ENCODE assay signal across 23 cellular contexts in the genomic region with DNA sequence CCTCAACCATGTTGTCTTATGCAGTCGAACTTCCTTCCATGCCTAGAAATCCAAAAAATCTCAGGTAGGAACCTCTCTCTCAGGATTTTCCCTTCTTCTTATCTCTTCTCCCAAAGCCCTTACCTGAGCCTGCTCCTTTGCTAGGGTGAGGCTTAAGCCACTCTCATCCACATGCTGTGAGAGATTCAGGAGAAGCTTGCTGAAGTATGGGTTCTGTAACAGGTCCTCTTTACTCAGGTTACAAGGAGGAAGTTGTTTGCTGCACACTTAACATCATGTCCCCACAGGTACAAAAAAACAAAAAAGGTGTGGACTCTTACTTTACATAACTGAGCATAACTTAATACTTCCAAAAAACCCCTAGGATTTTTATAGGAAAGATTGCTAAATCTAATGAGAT.
"Had no signal": no experiment of that assay in that cellular context is flagged by ENCODE, and none has a peak within 500 bp of the region (broad histone marks: within the 10 kb centered on the region; RNA-seq: fewer than 3 reads in every experiment).

No MANE protein-coding gene starts in this region.

- H3K9me3 ChIP-seq: colonic mucosa, esophagus squamous epithelium, gastrocnemius medialis, right lobe of liver, testis had no signal

- H3K27ac ChIP-seq: colonic mucosa, esophagus squamous epithelium, gastrocnemius medialis, right lobe of liver, testis had no signal

- H3K4me3 ChIP-seq: colonic mucosa, esophagus squamous epithelium, gastrocnemius medialis, right lobe of liver, testis had no signal

- H3K36me3 ChIP-seq: colonic mucosa had no signal

- H3K4me3 Mint-ChIP-seq: activated B cell treated with CpG ODN at 0.5 μM for 24 hours; activated naive CD8-positive, alpha-beta T cell treated with anti-CD3 and anti-CD28 coated beads, Interleukin-2, amount 10 ng/mL, durations not matched to agents 7 days and 5 days; activated T-helper 1 cell treated with anti-CD3 and anti-CD28 coated beads, Interleukin-12 subunit alpha, Interleukin-12 subunit beta, Interleukin-2, Interleukin-4 antibody, amounts not matched to agents 30 ng/mL and 10 ng/mL and 1 ng/mL, durations not matched to agents 14 hours and 24 hours and 36 hours; memory B cell; nephron; stimulated activated naive B cell treated with anti-CD40 and anti-IgM and Interleukin-4, amounts not matched to agents 10 μg/mL and 1 μg/mL and 100 μg/mL, for 72 hours; T-helper 1 cell treated with Interleukin-12 subunit alpha and Interleukin-12 subunit beta and Interleukin-4 antibody, amounts not matched to agents 30 μg/mL and 1 μg/mL, for 36 hours had no signal

- ATAC-seq: gastrocnemius medialis; left ventricle myocardium superior; right lobe of liver; stimulated activated naive B cell treated with anti-CD40 and anti-IgM and Interleukin-4, amounts not matched to agents 10 μg/mL and 1 μg/mL and 100 μg/mL, for 72 hours had no signal

- H3K27ac Mint-ChIP-seq: activated B cell treated with CpG ODN at 0.5 μM for 24 hours; activated naive CD8-positive, alpha-beta T cell treated with anti-CD3 and anti-CD28 coated beads, Interleukin-2, amount 10 ng/mL, durations not matched to agents 7 days and 5 days; activated T-helper 1 cell treated with anti-CD3 and anti-CD28 coated beads, Interleukin-12 subunit alpha, Interleukin-12 subunit beta, Interleukin-2, Interleukin-4 antibody, amounts not matched to agents 30 ng/mL and 10 ng/mL and 1 ng/mL, durations not matched to agents 14 hours and 24 hours and 36 hours; memory B cell; nephron; stimulated activated naive B cell treated with anti-CD40 and anti-IgM and Interleukin-4, amounts not matched to agents 10 μg/mL and 1 μg/mL and 100 μg/mL, for 72 hours; T-helper 1 cell treated with Interleukin-12 subunit alpha and Interleukin-12 subunit beta and Interleukin-4 antibody, amounts not matched to agents 30 μg/mL and 1 μg/mL, for 36 hours had no signal

- H3K4me1 ChIP-seq: testis had no signal

- H3K9me3 Mint-ChIP-seq: activated B cell treated with CpG ODN at 0.5 μM for 24 hours; activated naive CD8-positive, alpha-beta T cell treated with anti-CD3 and anti-CD28 coated beads, Interleukin-2, amount 10 ng/mL, durations not matched to agents 7 days and 5 days; activated T-helper 1 cell treated with anti-CD3 and anti-CD28 coated beads, Interleukin-12 subunit alpha, Interleukin-12 subunit beta, Interleukin-2, Interleukin-4 antibody, amounts not matched to agents 30 ng/mL and 10 ng/mL and 1 ng/mL, durations not matched to agents 14 hours and 24 hours and 36 hours; memory B cell; nephron; stimulated activated naive B cell treated with anti-CD40 and anti-IgM and Interleukin-4, amounts not matched to agents 10 μg/mL and 1 μg/mL and 100 μg/mL, for 72 hours; T-helper 1 cell treated with Interleukin-12 subunit alpha and Interleukin-12 subunit beta and Interleukin-4 antibody, amounts not matched to agents 30 μg/mL and 1 μg/mL, for 36 hours had no signal

- H3K27me3 ChIP-seq: colonic mucosa, esophagus squamous epithelium, gastrocnemius medialis, right lobe of liver, testis had no signal

- H3K27me3 Mint-ChIP-seq: activated B cell treated with CpG ODN at 0.5 μM for 24 hours; activated naive CD8-positive, alpha-beta T cell treated with anti-CD3 and anti-CD28 coated beads, Interleukin-2, amount 10 ng/mL, durations not matched to agents 7 days and 5 days; memory B cell; stimulated activated naive B cell treated with anti-CD40 and anti-IgM and Interleukin-4, amounts not matched to agents 10 μg/mL and 1 μg/mL and 100 μg/mL, for 72 hours had no signal

- FAIRE-seq: bronchial epithelial cell, small intestine had no signal

- DNase-seq: activated B cell treated with CpG ODN at 0.5 μM for 24 hours; activated CD4-positive, alpha-beta T cell treated with anti-CD3 and anti-CD28 coated beads for 4 hours; activated CD4-positive, alpha-beta T cell treated with anti-CD3 and anti-CD28 coated beads, Interleukin-2, amount 50 U/mL, for 48 hours; activated naive CD8-positive, alpha-beta T cell treated with anti-CD3 and anti-CD28 coated beads, Interleukin-2, amount 10 ng/mL, durations not matched to agents 7 days and 5 days; amygdala; colonic mucosa; esophagus squamous epithelium; gastrocnemius medialis; hypothalamus; left ventricle myocardium superior; nucleus accumbens; right lobe of liver; small intestine; stimulated activated CD4-positive, alpha-beta T cell treated with anti-CD3 and anti-CD28 coated beads, Interleukin-15, amount 100 ng/mL, for 24 hours; stimulated activated naive B cell treated with anti-CD40 and anti-IgM and Interleukin-4, amounts not matched to agents 10 μg/mL and 1 μg/mL and 100 μg/mL, for 72 hours; T1000; testis; trophoblast cell had no signal
